ENCODE assay signal across 20 cellular contexts in the genomic region with DNA sequence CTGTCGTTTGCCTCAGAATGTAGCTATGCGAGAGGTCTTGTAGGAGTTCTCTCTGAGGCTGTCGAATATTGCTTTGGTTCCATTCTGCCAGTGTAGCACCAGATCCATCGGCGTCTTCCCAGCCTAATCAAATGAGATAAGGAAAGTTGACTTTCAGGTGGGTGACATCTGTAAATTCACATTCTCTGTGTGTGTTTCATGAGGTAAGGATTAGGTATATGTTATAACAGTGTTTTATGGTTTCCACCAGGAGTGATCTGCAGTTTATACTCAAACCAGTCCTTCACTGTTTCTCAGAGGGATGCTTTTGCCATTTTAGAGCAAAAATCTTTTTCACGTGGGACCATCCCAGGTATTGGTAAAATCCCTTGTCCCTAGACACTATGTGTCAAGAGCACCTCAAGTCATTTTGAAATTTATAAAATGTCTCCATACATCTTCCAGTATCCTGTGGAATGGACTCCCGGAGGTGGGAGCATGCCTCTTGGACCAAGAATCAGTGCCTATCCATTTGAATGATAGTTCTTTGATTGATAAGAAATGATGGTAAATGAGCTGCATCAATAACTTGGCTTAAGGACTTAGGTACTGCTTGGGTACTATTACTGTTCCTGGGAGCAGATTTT. TPM values are rescaled to one million over a fixed set of nuclear protein-coding genes. Genes with fewer than 3 reads are reported as not detected.
DNase-seq lines count a peak whose midpoint lies in the region; ATAC-seq, FAIRE-seq and TF ChIP-seq lines count a peak whose summit lies in the region.
"Had no signal": no experiment of that assay in that cellular context is flagged by ENCODE, and none has a peak within 500 bp of the region (broad histone marks: within the 10 kb centered on the region; RNA-seq: fewer than 3 reads in every experiment).

No MANE protein-coding gene starts in this region.

- H3K4me1 ChIP-seq in right atrium auricular region (no peaks in the 10 kb centered on the region), breast epithelium (no peaks in the 10 kb centered on the region), keratinocyte (ENCODE audit: control insufficient read depth, extremely low read depth, insufficient read depth, low read length) (peaks cover 13% of the 10 kb centered on the region), vagina (peaks cover 4% of the 10 kb centered on the region)

- dilution Hi-C loops in keratinocyte (cut with MboI; ENCODE audit: extremely low pct_ligation_motif_present, low sequenced_read_pairs): no loop called here

- H3K4me3 ChIP-seq in right atrium auricular region (no peak overlapping the region), breast epithelium (no peak overlapping the region), keratinocyte (ENCODE audit: control insufficient read depth in 2 of 3, extremely low read depth in 1 of 3, insufficient read depth in 2 of 3, low read depth in 1 of 3, low read length in 3 of 3) (no peak overlapping the region), vagina (no peak overlapping the region)
- H3K4me3 ChIP-seq: BLaER1, PC-9 had no signal

- H3K9me3 Mint-ChIP-seq in stimulated activated naive B cell treated with anti-CD40 and anti-IgM and Interleukin-4, amounts not matched to agents 10 μg/mL and 1 μg/mL and 100 μg/mL, for 72 hours: peaks cover 0 to 3% of the 10 kb centered on the region in 2 donors
- H3K9me3 Mint-ChIP-seq: HFFc6 had no signal

- FAIRE-seq in keratinocyte (lab: Jason Lieb, UNC): peak; percentile 9
- FAIRE-seq: G401.6, H1 had no signal

- no peak overlapping the region for H3K9ac ChIP-seq in keratinocyte (ENCODE audit: control insufficient read depth, extremely low read depth, insufficient read depth, low read length)
- H3K9ac ChIP-seq: BLaER1 had no signal

- peaks cover 6 to 17% of the 10 kb centered on the region in 2 donors for H3K36me3 Mint-ChIP-seq in stimulated activated naive B cell treated with anti-CD40 and anti-IgM and Interleukin-4, amounts not matched to agents 10 μg/mL and 1 μg/mL and 100 μg/mL, for 72 hours

- no peaks in the 10 kb centered on the region for H3K9me3 ChIP-seq in right atrium auricular region
- H3K9me3 ChIP-seq in breast epithelium: no peaks in the 10 kb centered on the region
- H3K9me3 ChIP-seq in keratinocyte (ENCODE audit: control insufficient read depth, low read depth, low read length): no peaks in the 10 kb centered on the region
- no peaks in the 10 kb centered on the region for H3K9me3 ChIP-seq in vagina
- H3K9me3 ChIP-seq: BLaER1 had no signal

- DNase-seq in Right ventricle myocardium superior (no peak), right atrium auricular region (ENCODE audit: low spot score) (no peak), breast epithelium (ENCODE audit: low spot score in 2 of 2) (no peak), keratinocyte (ENCODE audit: low read depth, low spot score) (no peak), vagina (ENCODE audit: extremely low spot score in 2 of 2) (no peak), NCI-H1105 treated with DMSO at 0.1 percent for 48 hours (lab: John Stamatoyannopoulos, UW) (no peak)
- DNase-seq in stimulated activated naive B cell treated with anti-CD40 and anti-IgM and Interleukin-4, amounts not matched to agents 10 μg/mL and 1 μg/mL and 100 μg/mL, for 72 hours: no peak
- DNase-seq: 8988T, DMS79 treated with DMSO at 0.1 percent for 48 hours, HFFc6, KG1, NCI-H1048, NCI-H1694, NCI-H510A treated with DMSO at 0.1 percent for 48 hours, NCI-H82, PC-9 had no signal

- H3K36me3 ChIP-seq in right atrium auricular region (peaks cover 17% of the 10 kb centered on the region), breast epithelium (no peaks in the 10 kb centered on the region), keratinocyte (ENCODE audit: control insufficient read depth in 2 of 2, extremely low read depth in 1 of 2, insufficient read depth in 2 of 2, low read length in 2 of 2) (no peaks in the 10 kb centered on the region), vagina (no peaks in the 10 kb centered on the region)

- TF ChIP-seq CTCF in right atrium auricular region (IDR thresholded peaks at IDR 0.05) (no peak), breast epithelium (IDR thresholded peaks at IDR 0.05) (no peak), keratinocyte (optimal IDR thresholded peaks at IDR 0.05 in 1 of 3, IDR thresholded peaks at IDR 0.05 in 1 of 3, conservative IDR thresholded peaks at IDR 0.05 in 1 of 3; ENCODE audit: extremely low read depth in 1 of 3, insufficient read depth in 2 of 3, low read length in 3 of 3) (no peak), vagina (IDR thresholded peaks at IDR 0.05) (no peak)

- peaks cover 0 to 5% of the 10 kb centered on the region in 2 donors for H3K27me3 Mint-ChIP-seq in stimulated activated naive B cell treated with anti-CD40 and anti-IgM and Interleukin-4, amounts not matched to agents 10 μg/mL and 1 μg/mL and 100 μg/mL, for 72 hours

- H3K79me2 ChIP-seq in keratinocyte (ENCODE audit: control insufficient read depth, insufficient read depth, low read length): no peaks in the 10 kb centered on the region

- intact Hi-C loops in Right ventricle myocardium superior (cut with DNase I): loop anchor here (5.0 kb wide), 1 partner anchor 339 kb away; no protein-coding TSS in a partner anchor
- intact Hi-C loops in breast epithelium (cut with DNase I; ENCODE audit: low total_unique reads): no loop called here
- intact Hi-C loops in vagina (cut with DNase I): no loop called here

- no peak overlapping the region for H3K4me3 Mint-ChIP-seq in stimulated activated naive B cell treated with anti-CD40 and anti-IgM and Interleukin-4, amounts not matched to agents 10 μg/mL and 1 μg/mL and 100 μg/mL, for 72 hours
- H3K4me3 Mint-ChIP-seq: HFFc6 had no signal

- H3K27ac ChIP-seq in right atrium auricular region (peak overlapping the region in 1 of 2 donors; percentile 35), breast epithelium (peak overlapping the region; percentile 60 to 66), keratinocyte (ENCODE audit: control insufficient read depth, insufficient read depth, low read length) (no peak overlapping the region), vagina (no peak overlapping the region)
- H3K27ac ChIP-seq: BLaER1, PC-9 had no signal

- H3K27ac Mint-ChIP-seq in stimulated activated naive B cell treated with anti-CD40 and anti-IgM and Interleukin-4, amounts not matched to agents 10 μg/mL and 1 μg/mL and 100 μg/mL, for 72 hours: peak overlapping the region; percentile 86
- H3K27ac Mint-ChIP-seq: HFFc6 had no signal

- TF ChIP-seq POLR2A in breast epithelium (IDR thresholded peaks at IDR 0.05) (no peak), vagina (IDR thresholded peaks at IDR 0.05) (no peak)

- H3K4me1 Mint-ChIP-seq in stimulated activated naive B cell treated with anti-CD40 and anti-IgM and Interleukin-4, amounts not matched to agents 10 μg/mL and 1 μg/mL and 100 μg/mL, for 72 hours: peaks cover 16 to 49% of the 10 kb centered on the region in 2 donors

- no peaks in the 10 kb centered on the region for H3K9me1 ChIP-seq in keratinocyte (ENCODE audit: control insufficient read depth, extremely low read depth, insufficient read depth, low read length)

- no peaks in the 10 kb centered on the region for H4K20me1 ChIP-seq in keratinocyte (ENCODE audit: control insufficient read depth, extremely low read depth, insufficient read depth, low read length)
- H4K20me1 ChIP-seq: BLaER1 had no signal

- H3K4me2 ChIP-seq in keratinocyte (ENCODE audit: control insufficient read depth, extremely low read depth, insufficient read depth, low read depth, low read length): no peak overlapping the region
- H3K4me2 ChIP-seq: BLaER1, PC-9 had no signal

- H2AFZ ChIP-seq in keratinocyte (ENCODE audit: control insufficient read depth, low read length): no peak overlapping the region
- H2AFZ ChIP-seq: PC-9 had no signal

- H3K27me3 ChIP-seq in right atrium auricular region (no peaks in the 10 kb centered on the region), breast epithelium (no peaks in the 10 kb centered on the region), keratinocyte (ENCODE audit: control insufficient read depth, extremely low read depth, insufficient read depth, low read length) (no peaks in the 10 kb centered on the region), vagina (no peaks in the 10 kb centered on the region)
- H3K27me3 ChIP-seq: BLaER1 had no signal

- ATAC-seq in Right ventricle myocardium superior (ENCODE audit: poor library complexity) (peak; percentile 3), GM21737 (IDR thresholded peaks at IDR 0.05; ENCODE audit: unreplicated experiment) (no peak)
- no peak for ATAC-seq in stimulated activated naive B cell treated with anti-CD40 and anti-IgM and Interleukin-4, amounts not matched to agents 10 μg/mL and 1 μg/mL and 100 μg/mL, for 72 hours (replicated peaks)

RNA-seq across cellular contexts. Expression of gene ANKRD1, which starts 7.9 kb away (rescaled TPM):
- total RNA-seq in Right ventricle myocardium superior (1,733 TPM), right atrium auricular region (1,000 to 10,000 TPM; 3,842 to 8,672 TPM), breast epithelium (under 1 TPM in 2 of 3 donors, not detected in 1; 0.32 to 0.66 TPM), vagina (not detected)
- 0.06 to 0.07 TPM (median 0.07 TPM) in 3 replicates for polyA plus RNA-seq in keratinocyte
- polyA plus RNA-seq in keratinocyte (2011; ENCODE audit: low read depth): 21.0 TPM
- 0.05 and 0.14 TPM in 2 replicates for polyA plus RNA-seq in keratinocyte (2011; cell fraction: cytosol; rRNA removed)
- 0.20 and 0.33 TPM in 2 replicates for polyA plus RNA-seq in keratinocyte (2011; cell fraction: nucleus; rRNA removed)
- polyA plus RNA-seq in keratinocyte (2012; ENCODE audit: low replicate concordance): 0.19 and 5.9 TPM in 2 replicates
- polyA minus RNA-seq in keratinocyte: not detected in 3 replicates
- polyA minus RNA-seq in keratinocyte (2011; cell fraction: cytosol; rRNA and poly(A)+ RNA removed): not detected
- polyA minus RNA-seq in keratinocyte (2011; cell fraction: nucleus; rRNA and poly(A)+ RNA removed): not detected in 2 replicates
- total RNA-seq: H1 had no signal

RNA-seq across cellular contexts. Expression of gene RPP30, which starts 41.2 kb away (rescaled TPM):
- total RNA-seq in Right ventricle myocardium superior (27.4 TPM), right atrium auricular region (10 to 100 TPM; 23.3 to 24.6 TPM), breast epithelium (10 to 100 TPM; 31.8 to 48.7 (median 40.3) TPM), vagina (18.4 TPM)
- 26.4 to 48.6 TPM (median 34.2 TPM) in 3 replicates for polyA plus RNA-seq in keratinocyte
- 8.2 TPM for polyA plus RNA-seq in keratinocyte (2011; ENCODE audit: low read depth)
- polyA plus RNA-seq in keratinocyte (2011; cell fraction: cytosol; rRNA removed): 23.0 and 35.5 TPM in 2 replicates
- 22.6 and 27.2 TPM in 2 replicates for polyA plus RNA-seq in keratinocyte (2011; cell fraction: nucleus; rRNA removed)
- polyA plus RNA-seq in keratinocyte (2012; ENCODE audit: low replicate concordance): 39.2 and 41.6 TPM in 2 replicates
- 6.5 to 45.7 TPM (median 22.4 TPM) in 3 replicates for polyA minus RNA-seq in keratinocyte
- 20.9 TPM for polyA minus RNA-seq in keratinocyte (2011; cell fraction: cytosol; rRNA and poly(A)+ RNA removed)
- polyA minus RNA-seq in keratinocyte (2011; cell fraction: nucleus; rRNA and poly(A)+ RNA removed): 14.4 and 20.7 TPM in 2 replicates

RNA-seq across cellular contexts. Expression of gene HTR7, which starts 55.1 kb away (rescaled TPM):
- total RNA-seq in Right ventricle myocardium superior (0.16 TPM), right atrium auricular region (under 1 TPM; 0.31 to 0.33 TPM), breast epithelium (1 to 10 TPM in 2 of 3 donors, under 1 TPM in 1; 0.66 to 1.8 (median 1.8) TPM), vagina (0.74 TPM)
- polyA plus RNA-seq in keratinocyte: 9.0 to 12.7 TPM (median 12.2 TPM) in 3 replicates
- polyA plus RNA-seq in keratinocyte (2011; ENCODE audit: low read depth): 5.1 TPM
- polyA plus RNA-seq in keratinocyte (2011; cell fraction: cytosol; rRNA removed): 8.5 and 11.4 TPM in 2 replicates
- polyA plus RNA-seq in keratinocyte (2011; cell fraction: nucleus; rRNA removed): 11.7 and 12.2 TPM in 2 replicates
- polyA plus RNA-seq in keratinocyte (2012; ENCODE audit: low replicate concordance): 6.4 and 10.8 TPM in 2 replicates
- polyA minus RNA-seq in keratinocyte: 11.2 to 20.1 TPM (median 17.2 TPM) in 3 replicates
- polyA minus RNA-seq in keratinocyte (2011; cell fraction: cytosol; rRNA and poly(A)+ RNA removed): 9.4 TPM
- polyA minus RNA-seq in keratinocyte (2011; cell fraction: nucleus; rRNA and poly(A)+ RNA removed): 19.1 and 29.4 TPM in 2 replicates

Comparison
In these comparisons a context has a peak if more than half of its experiments do, and no peak if none do; other contexts are left out.
1. H3K27ac ChIP-seq: peak in breast epithelium (2 of 2); none in keratinocyte (single experiment) and vagina (single experiment).
2. RNA of gene ANKRD1, which starts 7.9 kb away (total RNA-seq): 3,842 to 8,672 TPM in right atrium auricular region and 1,733 TPM in Right ventricle myocardium superior (single experiment); 0.32 to 0.66 TPM in breast epithelium and not detected in vagina (single experiment); every median in the first group is over 1,000 times any median in the second.